ENCODE assay signal across 24 cellular contexts in genomic region chr12:1065629-1066028, GRCh38.
DNase-seq lines count a peak whose midpoint lies in the region; ATAC-seq and TF ChIP-seq lines count a peak whose summit lies in the region.
"Had no signal": no experiment of that assay in that cellular context is flagged by ENCODE, and none has a peak within 500 bp of the region (broad histone marks: within the 10 kb centered on the region; RNA-seq: fewer than 3 reads in every experiment).

No MANE protein-coding gene starts in this region.

- DNase-seq in NCI-H2171 (lab: John Stamatoyannopoulos, UW) (peak; percentile 19), OCI-LY7 (ENCODE audit: low spot score) (no peak), glutamatergic neuron (no peak), LoVo (ENCODE audit: low spot score) (no peak), gastrocnemius medialis (no peak)
- DNase-seq in central memory CD4-positive, alpha-beta T cell = no peak
- no peak for DNase-seq in activated CD4-positive, alpha-beta T cell treated with anti-CD3 and anti-CD28 coated beads, Interleukin-2, amount 10 ng/mL, durations not matched to agents 24 days and 14 days
- DNase-seq: 8988T; ACHN; BE2C; C1 segment of cervical spinal cord; CD4-positive, alpha-beta memory T cell; CD4-positive, CD25-positive, alpha-beta regulatory T cell; CD8-positive, alpha-beta memory T cell; COR-L47; DMS 273 treated with DMSO at 0.1 percent for 48 hours; DMS153; DMS79; DND-41; EL; GDM1 had no signal

- no peak for TF ChIP-seq CTCF in OCI-LY7 (conservative IDR thresholded peaks at IDR 0.05; ENCODE audit: low read length)
- TF ChIP-seq CTCF in glutamatergic neuron (IDR thresholded peaks at IDR 0.05; ENCODE audit: partially characterized antibody, unreplicated experiment) = no peak
- TF ChIP-seq CTCF in gastrocnemius medialis (IDR thresholded peaks at IDR 0.05 in 4 of 5, conservative IDR thresholded peaks at IDR 0.05 in 1 of 5) = no peak

- H3K27ac Mint-ChIP-seq in glutamatergic neuron (ENCODE audit: unreplicated experiment) = peak overlapping the region; percentile 49
- H3K27ac Mint-ChIP-seq in activated CD4-positive, alpha-beta T cell treated with anti-CD3 and anti-CD28 coated beads, Interleukin-2, amount 10 ng/mL, durations not matched to agents 24 days and 14 days = no peak overlapping the region
- H3K27ac Mint-ChIP-seq: CD8-positive, alpha-beta memory T cell had no signal

- peaks cover 5% of the 10 kb centered on the region for H3K27me3 Mint-ChIP-seq in glutamatergic neuron (ENCODE audit: unreplicated experiment)
- H3K27me3 Mint-ChIP-seq in activated CD4-positive, alpha-beta T cell treated with anti-CD3 and anti-CD28 coated beads, Interleukin-2, amount 10 ng/mL, durations not matched to agents 24 days and 14 days = no peaks in the 10 kb centered on the region
- H3K27me3 Mint-ChIP-seq: CD4-positive, alpha-beta memory T cell; CD4-positive, CD25-positive, alpha-beta regulatory T cell; CD8-positive, alpha-beta memory T cell had no signal

- no peak for ATAC-seq in gastrocnemius medialis

- peaks cover 7% of the 10 kb centered on the region; the same call in 1 of the 2 replicates for H3K79me2 ChIP-seq in OCI-LY7 (ENCODE audit: insufficient read depth, low read depth, low read length)

- H3K4me3 ChIP-seq in OCI-LY7 (ENCODE audit: low read depth, low read length, poor library complexity, severe bottlenecking) = no peak overlapping the region
- no peak overlapping the region for H3K4me3 ChIP-seq in gastrocnemius medialis
- H3K4me3 ChIP-seq: BLaER1, GM12878 had no signal

- no peaks in the 10 kb centered on the region; the same call in 1 of the 2 replicates for H3K36me3 ChIP-seq in OCI-LY7 (ENCODE audit: insufficient read depth, low read length)
- H3K36me3 ChIP-seq in gastrocnemius medialis = peaks cover 0 to 3% of the 10 kb centered on the region in 2 donors
- H3K36me3 ChIP-seq: BE2C had no signal

- CTCF ChIA-PET in OCI-LY7 (lab: Charles Lee; ENCODE audit: unreplicated experiment) = no interaction called here

- no peak overlapping the region for H3K4me3 Mint-ChIP-seq in glutamatergic neuron (ENCODE audit: unreplicated experiment)
- no peak overlapping the region for H3K4me3 Mint-ChIP-seq in activated CD4-positive, alpha-beta T cell treated with anti-CD3 and anti-CD28 coated beads, Interleukin-2, amount 10 ng/mL, durations not matched to agents 24 days and 14 days
- H3K4me3 Mint-ChIP-seq: CD14-positive monocyte; CD4-positive, alpha-beta memory T cell; CD4-positive, CD25-positive, alpha-beta regulatory T cell had no signal

- TF ChIP-seq POLR2A in gastrocnemius medialis (IDR thresholded peaks at IDR 0.05) = no peak

- H3K9me3 Mint-ChIP-seq in glutamatergic neuron (ENCODE audit: unreplicated experiment) = no peaks in the 10 kb centered on the region
- peaks cover 18% of the 10 kb centered on the region for H3K9me3 Mint-ChIP-seq in activated CD4-positive, alpha-beta T cell treated with anti-CD3 and anti-CD28 coated beads, Interleukin-2, amount 10 ng/mL, durations not matched to agents 24 days and 14 days

- in situ Hi-C loops in gastrocnemius medialis (cut with MboI; ENCODE audit: low sequenced_read_pairs in 4 of 4) = no loop called here

- POLR2A ChIA-PET in OCI-LY7 (lab: Charles Lee) = no interaction called here

- no peaks in the 10 kb centered on the region for H3K9me2 ChIP-seq in OCI-LY7 (ENCODE audit: insufficient read depth, low read length)

- H2AFZ ChIP-seq in OCI-LY7 (ENCODE audit: low read length) = no peak overlapping the region

- no peak overlapping the region for H3K27ac ChIP-seq in OCI-LY7 (ENCODE audit: low read depth, low read length, poor library complexity, severe bottlenecking)
- no peak overlapping the region for H3K27ac ChIP-seq in gastrocnemius medialis
- H3K27ac ChIP-seq: BLaER1 had no signal

- H3K4me1 Mint-ChIP-seq in glutamatergic neuron (ENCODE audit: low read depth, unreplicated experiment) = peaks cover 1% of the 10 kb centered on the region
- H3K4me1 Mint-ChIP-seq in activated CD4-positive, alpha-beta T cell treated with anti-CD3 and anti-CD28 coated beads, Interleukin-2, amount 10 ng/mL, durations not matched to agents 24 days and 14 days = no peaks in the 10 kb centered on the region

- H3K36me3 Mint-ChIP-seq in glutamatergic neuron (ENCODE audit: unreplicated experiment) = peaks cover 31% of the 10 kb centered on the region
- H3K36me3 Mint-ChIP-seq in activated CD4-positive, alpha-beta T cell treated with anti-CD3 and anti-CD28 coated beads, Interleukin-2, amount 10 ng/mL, durations not matched to agents 24 days and 14 days (ENCODE audit: low read depth) = peaks cover 22% of the 10 kb centered on the region

- TSS peak; percentile 49 for BruUV-seq in OCI-LY7 (replicated peaks; lab: Mats Ljungman, UMichigan)

- no peaks in the 10 kb centered on the region for H3K27me3 ChIP-seq in gastrocnemius medialis
- H3K27me3 ChIP-seq: BE2C, BLaER1 had no signal

- no peak overlapping the region for H3K4me2 ChIP-seq in OCI-LY7 (ENCODE audit: low read length)
- H3K4me2 ChIP-seq: BLaER1 had no signal

- H3K9me3 ChIP-seq in OCI-LY7 (ENCODE audit: low read length) = peaks cover 25% of the 10 kb centered on the region; the same call in 1 of the 2 replicates
- H3K9me3 ChIP-seq in gastrocnemius medialis = peaks cover 0 to 13% (median 0%) of the 10 kb centered on the region in 3 donors
- H3K9me3 ChIP-seq: BE2C had no signal

- intact Hi-C loops in OCI-LY7 (cut with micrococcal nuclease; ENCODE audit: unreplicated experiment) = no loop called here
- intact Hi-C loops in gastrocnemius medialis (cut with DNase I; ENCODE audit: low total_unique reads) = no loop called here
- intact Hi-C loops in activated CD4-positive, alpha-beta T cell treated with anti-CD3 and anti-CD28 coated beads, Interleukin-2, amount 10 ng/mL, durations not matched to agents 24 days and 14 days (cut with micrococcal nuclease) = no loop called here

- 0 out of 2 replicates have a peak, but pooled peaks cover 4% of the 10 kb centered on the region for H4K20me1 ChIP-seq in OCI-LY7 (ENCODE audit: insufficient read depth, low read length)

- H3K4me1 ChIP-seq in OCI-LY7 (ENCODE audit: insufficient read depth, low read length, poor library complexity, severe bottlenecking) = peaks cover 2% of the 10 kb centered on the region
- H3K4me1 ChIP-seq in gastrocnemius medialis = peaks cover 0 to 3% of the 10 kb centered on the region in 2 donors
- H3K4me1 ChIP-seq: BE2C, BLaER1 had no signal
